In genomic region chr14:82755923-82756322, GRCh38 we compare ENCODE assay signal across 19 cellular contexts.
"Had no signal": no experiment of that assay in that cellular context is flagged by ENCODE, and none has a peak within 500 bp of the region (broad histone marks: within the 10 kb centered on the region; RNA-seq: fewer than 3 reads in every experiment).

No MANE protein-coding gene starts in this region.

- H3K36me3 Mint-ChIP-seq: mesothelial cell of epicardium; neural progenitor cell; stimulated activated memory B cell treated with anti-CD40 and anti-IgM and Interleukin-4, amounts not matched to agents 10 μg/mL and 1 μg/mL and 100 μg/mL, for 72 hours had no signal

- H3K4me1 Mint-ChIP-seq: stimulated activated memory B cell treated with anti-CD40 and anti-IgM and Interleukin-4, amounts not matched to agents 10 μg/mL and 1 μg/mL and 100 μg/mL, for 72 hours; stimulated activated naive CD8-positive, alpha-beta T cell treated with anti-CD3 and anti-CD28 coated beads, Interleukin-15, amount 100 ng/mL, for 72 hours had no signal

- H3K4me3 Mint-ChIP-seq: dendritic cell treated with granulocyte-macrophage colony-stimulating factor and Interleukin-4, amounts not matched to agents 40 ng/mL and 50 ng/mL, for 4 days; mesothelial cell of epicardium; natural killer cell treated with Interleukin-12 subunit alpha and Interleukin-12 subunit beta and Interleukin-15 and Interleukin-18, amount 100 ng/mL, for 72 hours; neural progenitor cell; stimulated activated memory B cell treated with anti-CD40 and anti-IgM and Interleukin-4, amounts not matched to agents 10 μg/mL and 1 μg/mL and 100 μg/mL, for 72 hours; stimulated activated naive CD8-positive, alpha-beta T cell treated with anti-CD3 and anti-CD28 coated beads, Interleukin-15, amount 100 ng/mL, for 72 hours had no signal

- ATAC-seq: heart left ventricle; natural killer cell treated with Interleukin-12 subunit alpha and Interleukin-12 subunit beta and Interleukin-15 and Interleukin-18, amount 100 ng/mL, for 72 hours; right lobe of liver; stimulated activated memory B cell treated with anti-CD40 and anti-IgM and Interleukin-4, amounts not matched to agents 10 μg/mL and 1 μg/mL and 100 μg/mL, for 72 hours; stimulated activated naive CD8-positive, alpha-beta T cell treated with anti-CD3 and anti-CD28 coated beads, Interleukin-15, amount 100 ng/mL, for 72 hours had no signal

- DNase-seq: cerebellar nuclear complex; foreskin melanocyte; heart left ventricle; kidney glomerular epithelial cell; mammary epithelial cell; ovary; retina; right lobe of liver; spleen; stimulated activated CD4-positive, alpha-beta T cell treated with anti-CD3 and anti-CD28 coated beads, Interleukin-15, amount 100 ng/mL, for 24 hours; stimulated activated CD4-positive, alpha-beta T cell treated with anti-CD3 and anti-CD28 coated beads, Interleukin-1b, Interleukin-23, amount 100 ng/mL, for 48 hours; stimulated activated CD4-positive, alpha-beta T cell treated with anti-CD3 and anti-CD28 coated beads, Interleukin-4, amount 100 ng/mL, for 24 hours; stimulated activated naive CD8-positive, alpha-beta T cell treated with anti-CD3 and anti-CD28 coated beads, Interleukin-15, amount 100 ng/mL, for 72 hours; trophoblast cell had no signal

- H3K27me3 Mint-ChIP-seq: dendritic cell treated with granulocyte-macrophage colony-stimulating factor and Interleukin-4, amounts not matched to agents 40 ng/mL and 50 ng/mL, for 4 days; natural killer cell treated with Interleukin-12 subunit alpha and Interleukin-12 subunit beta and Interleukin-15 and Interleukin-18, amount 100 ng/mL, for 72 hours; stimulated activated memory B cell treated with anti-CD40 and anti-IgM and Interleukin-4, amounts not matched to agents 10 μg/mL and 1 μg/mL and 100 μg/mL, for 72 hours; stimulated activated naive CD8-positive, alpha-beta T cell treated with anti-CD3 and anti-CD28 coated beads, Interleukin-15, amount 100 ng/mL, for 72 hours had no signal
